ENCODE assay signal across 1 cellular context in the genomic region with DNA sequence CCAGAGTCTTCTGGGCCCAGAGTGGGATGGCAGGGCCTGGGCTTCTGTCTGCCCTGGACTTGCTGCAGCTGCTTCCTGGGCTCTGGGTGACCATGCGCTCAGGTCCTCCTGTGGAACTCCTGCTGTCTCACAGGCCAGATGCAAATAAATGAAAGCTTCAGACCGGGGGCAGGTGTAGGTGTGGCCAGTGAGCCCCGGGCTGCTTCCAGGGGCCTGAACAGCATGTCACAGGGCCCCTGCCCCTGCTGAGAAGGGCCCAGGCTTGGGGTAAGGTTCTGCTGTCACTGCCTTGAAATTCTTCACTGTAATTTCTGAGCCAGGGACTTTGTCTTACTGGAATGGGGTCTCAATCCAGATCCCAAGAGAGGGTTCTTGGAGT.
TF ChIP-seq lines count a peak whose summit lies in the region.

No MANE protein-coding gene starts in this region.

TF ChIP-seq in IMR-90, 13 proteins besides CTCF, POLR2A, EP300 and RAD21:
- TF ChIP-seq MXI1 (IDR thresholded peaks at IDR 0.05; ENCODE audit: borderline replicate concordance, low read depth, low read length) (no peak), CHD1 (IDR thresholded peaks at IDR 0.05; ENCODE audit: low read depth, low read length) (no peak), BHLHE40 (IDR thresholded peaks at IDR 0.05; ENCODE audit: low read depth, low read length) (no peak), MAFK (IDR thresholded peaks at IDR 0.05; ENCODE audit: low read depth, low read length) (no peak), SMC3 (IDR thresholded peaks at IDR 0.05; ENCODE audit: low read depth, low read length) (no peak), RFX5 (IDR thresholded peaks at IDR 0.05; ENCODE audit: low read depth, low read length) (no peak), CEBPB (IDR thresholded peaks at IDR 0.05; ENCODE audit: low read depth, low read length) (no peak), FOS (IDR thresholded peaks at IDR 0.05; ENCODE audit: low read depth, low read length) (no peak), RCOR1 (IDR thresholded peaks at IDR 0.05; ENCODE audit: insufficient replicate concordance, low read length) (no peak), MAZ (IDR thresholded peaks at IDR 0.05; ENCODE audit: borderline replicate concordance, low read depth, low read length) (no peak), NFE2L2 (IDR thresholded peaks at IDR 0.05; ENCODE audit: low read depth, low read length) (no peak)
- TF ChIP-seq, protein P1, sequence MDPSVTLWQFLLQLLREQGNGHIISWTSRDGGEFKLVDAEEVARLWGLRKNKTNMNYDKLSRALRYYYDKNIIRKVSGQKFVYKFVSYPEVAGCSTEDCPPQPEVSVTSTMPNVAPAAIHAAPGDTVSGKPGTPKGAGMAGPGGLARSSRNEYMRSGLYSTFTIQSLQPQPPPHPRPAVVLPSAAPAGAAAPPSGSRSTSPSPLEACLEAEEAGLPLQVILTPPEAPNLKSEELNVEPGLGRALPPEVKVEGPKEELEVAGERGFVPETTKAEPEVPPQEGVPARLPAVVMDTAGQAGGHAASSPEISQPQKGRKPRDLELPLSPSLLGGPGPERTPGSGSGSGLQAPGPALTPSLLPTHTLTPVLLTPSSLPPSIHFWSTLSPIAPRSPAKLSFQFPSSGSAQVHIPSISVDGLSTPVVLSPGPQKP (IDR thresholded peaks at IDR 0.05; ENCODE audit: borderline replicate concordance, low read depth, low read length), result no peak
- TF ChIP-seq, protein P2, sequence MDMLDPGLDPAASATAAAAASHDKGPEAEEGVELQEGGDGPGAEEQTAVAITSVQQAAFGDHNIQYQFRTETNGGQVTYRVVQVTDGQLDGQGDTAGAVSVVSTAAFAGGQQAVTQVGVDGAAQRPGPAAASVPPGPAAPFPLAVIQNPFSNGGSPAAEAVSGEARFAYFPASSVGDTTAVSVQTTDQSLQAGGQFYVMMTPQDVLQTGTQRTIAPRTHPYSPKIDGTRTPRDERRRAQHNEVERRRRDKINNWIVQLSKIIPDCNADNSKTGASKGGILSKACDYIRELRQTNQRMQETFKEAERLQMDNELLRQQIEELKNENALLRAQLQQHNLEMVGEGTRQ (IDR thresholded peaks at IDR 0.05; ENCODE audit: low read depth, low read length), result no peak
